ENCODE assay signal across 8 cellular contexts in the genomic region with DNA sequence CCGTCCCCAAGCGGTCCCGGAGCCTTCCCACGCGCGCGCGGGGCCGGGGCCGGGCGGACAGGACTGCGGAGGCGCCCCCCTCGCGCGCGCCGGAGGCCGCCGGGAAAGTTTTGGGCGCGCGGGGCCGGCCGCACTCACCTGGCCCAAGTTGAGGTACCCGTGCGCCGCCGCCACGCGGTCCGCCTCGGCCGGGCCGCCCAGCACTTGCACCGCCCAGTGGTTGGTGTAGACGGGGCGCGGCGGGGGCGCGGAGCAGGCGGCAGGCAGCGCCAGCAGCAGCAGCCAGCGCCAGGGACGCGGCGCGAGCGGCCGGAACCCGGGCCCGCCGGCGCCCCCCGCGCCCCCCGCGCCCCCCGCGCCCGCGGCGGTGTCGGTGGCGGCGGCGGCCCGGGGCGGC. TPM values are rescaled to one million over a fixed set of nuclear protein-coding genes. Genes with fewer than 3 reads are reported as not detected.
A peak's percentile ranks its signal among the peaks of the same experiment; 100 is the strongest.
DNase-seq lines count a peak whose midpoint lies in the region; ATAC-seq and TF ChIP-seq lines count a peak whose summit lies in the region.

No MANE protein-coding gene starts in this region.

- peak; percentile 55 for DNase-seq in GM03348 (ENCODE audit: low spot score)
- DNase-seq in IMR-90, result no peak
- DNase-seq in colonic mucosa, result peak; percentile 61
- DNase-seq in MV-4-11 (lab: John Stamatoyannopoulos, UW), result no peak
- no peak for DNase-seq in activated effector memory CD4-positive, alpha-beta T cell treated with anti-CD3 and anti-CD28 coated beads, Interleukin-2, amount 50 U/mL, for 16 hours

- no peak overlapping the region for H2AK5ac ChIP-seq in IMR-90 (ENCODE audit: low read depth, low read length)

- intact Hi-C loops in IMR-90 (cut with micrococcal nuclease), result no loop called here
- intact Hi-C loops in colonic mucosa (cut with DNase I), result no loop called here

- H3K9me3 ChIP-seq in IMR-90 (ENCODE audit: control insufficient read depth, insufficient read depth, low read length) (no peaks in the 10 kb centered on the region), colonic mucosa (no peaks in the 10 kb centered on the region), neuron (ENCODE audit: low read length) (peaks cover 7% of the 10 kb centered on the region)

- TF ChIP-seq CTCF in IMR-90 (conservative IDR thresholded peaks at IDR 0.05; ENCODE audit: low read depth, low read length) (no peak), colonic mucosa (IDR thresholded peaks at IDR 0.05) (no peak)

- H3K36me3 ChIP-seq in IMR-90 (ENCODE audit: control insufficient read depth, insufficient read depth, low read length), result no peaks in the 10 kb centered on the region
- no peaks in the 10 kb centered on the region for H3K36me3 ChIP-seq in colonic mucosa
- no peaks in the 10 kb centered on the region for H3K36me3 ChIP-seq in neuron (ENCODE audit: insufficient read depth, low read length)

- no peak overlapping the region for H3K14ac ChIP-seq in IMR-90 (replicated peaks; ENCODE audit: low read depth, low read length)

- POLR2A ChIA-PET in IMR-90 (lab: Charles Lee; ENCODE audit: unreplicated experiment), result no interaction called here

- no peaks in the 10 kb centered on the region for H4K20me1 ChIP-seq in IMR-90 (ENCODE audit: insufficient read depth, low read length)

- H4K91ac ChIP-seq in IMR-90 (ENCODE audit: insufficient read depth, low read depth, low read length), result no peak overlapping the region

- no peak overlapping the region for H3K4me2 ChIP-seq in IMR-90 (ENCODE audit: low read depth, low read length)

- no peaks in the 10 kb centered on the region for H3K9me1 ChIP-seq in IMR-90 (ENCODE audit: insufficient read depth, low read length)

- H2AK9ac ChIP-seq in IMR-90 (replicated peaks; ENCODE audit: low read depth, low read length, poor library complexity), result no peak overlapping the region

- no peak overlapping the region for H2BK120ac ChIP-seq in IMR-90 (ENCODE audit: low read depth, low read length)

- H4K8ac ChIP-seq in IMR-90 (ENCODE audit: low read depth in 2 of 2, low read length in 2 of 2), result no peak overlapping the region

- H3K79me1 ChIP-seq in IMR-90 (ENCODE audit: low read depth in 1 of 2, low read length in 2 of 2), result no peaks in the 10 kb centered on the region

- no peak overlapping the region for H2BK20ac ChIP-seq in IMR-90 (ENCODE audit: low read depth, low read length)

- no peak overlapping the region for H3K23ac ChIP-seq in IMR-90 (ENCODE audit: low read depth, low read length)

- H3K4me1 ChIP-seq in IMR-90 (ENCODE audit: control insufficient read depth, insufficient read depth, low read length) (no peaks in the 10 kb centered on the region), colonic mucosa (no peaks in the 10 kb centered on the region), neuron (ENCODE audit: insufficient read depth, low read length) (peaks cover 4% of the 10 kb centered on the region)

- BruUV-seq in IMR-90 (replicated peaks; lab: Mats Ljungman, UMichigan), result no TSS peak

- TF ChIP-seq RAD21 in IMR-90 (IDR thresholded peaks at IDR 0.05; ENCODE audit: low read length), result no peak

- H3K4ac ChIP-seq in IMR-90 (ENCODE audit: low read depth, low read length), result no peak overlapping the region

- no peak overlapping the region for H2BK15ac ChIP-seq in IMR-90 (ENCODE audit: low read depth, low read length)

- H3K18ac ChIP-seq in IMR-90 (ENCODE audit: low read depth, low read length), result no peak overlapping the region

- CTCF ChIA-PET in IMR-90 (lab: Yijun Ruan, JAX), result no interaction called here

- H3K4me3 ChIP-seq in IMR-90 (ENCODE audit: insufficient read depth, low read depth, low read length) (no peak overlapping the region), colonic mucosa (peak overlapping the region; percentile 47), neuron (ENCODE audit: low read length) (peak overlapping the region; percentile 43)

- H3K27ac ChIP-seq in IMR-90 (ENCODE audit: insufficient read depth, low read length), result no peak overlapping the region
- no peak overlapping the region for H3K27ac ChIP-seq in colonic mucosa

- peaks cover 62% of the 10 kb centered on the region for H3K27me3 ChIP-seq in IMR-90 (ENCODE audit: control insufficient read depth, insufficient read depth, low read length)
- H3K27me3 ChIP-seq in colonic mucosa, result no peaks in the 10 kb centered on the region
- no peaks in the 10 kb centered on the region for H3K27me3 ChIP-seq in neuron (ENCODE audit: insufficient read depth, low read length)

- H2AFZ ChIP-seq in IMR-90 (replicated peaks; ENCODE audit: low read length, poor library complexity) (no peak overlapping the region), neuron (ENCODE audit: low read depth, low read length) (no peak overlapping the region)

- no peak overlapping the region for H4K5ac ChIP-seq in IMR-90 (ENCODE audit: low read depth, low read length)

- no peak for TF ChIP-seq POLR2A in IMR-90 (IDR thresholded peaks at IDR 0.05; ENCODE audit: low read depth, low read length)

- in situ Hi-C loops in IMR-90 (cut with MboI; ENCODE audit: low sequenced_read_pairs), result no loop called here

- no peak overlapping the region for H3K56ac ChIP-seq in IMR-90 (ENCODE audit: extremely low read depth, insufficient read depth, low read length)

- 2% methylated on average over 18 of the region's 70 CpGs; no CpG with 5 or more reads in 1 of the 2 experiments for WGBS in IMR-90 (ENCODE audit: extremely low coverage in 2 of 2, insufficient read length in 1 of 2), 2 experiments

- H3K9ac ChIP-seq in IMR-90 (ENCODE audit: low read depth, low read length) (no peak overlapping the region), colonic mucosa (ENCODE audit: low read depth in 2 of 2, low read length in 2 of 2) (no peak overlapping the region)

- ATAC-seq in IMR-90 (ENCODE audit: low read depth), result peak; percentile 60
- no peak for ATAC-seq in HG02840 (IDR thresholded peaks at IDR 0.05; ENCODE audit: low FRiP score, unreplicated experiment)
- no peak for ATAC-seq in GM21390 (IDR thresholded peaks at IDR 0.05; ENCODE audit: unreplicated experiment)

- no peak overlapping the region for H2BK5ac ChIP-seq in IMR-90 (ENCODE audit: low read depth, low read length, poor library complexity, severe bottlenecking)

- dilution Hi-C loops in IMR-90 (cut with HindIII; ENCODE audit: low sequenced_read_pairs, unreplicated experiment), result no loop called here

TF ChIP-seq in IMR-90, 13 proteins besides CTCF, POLR2A, EP300 and RAD21:
- TF ChIP-seq NFE2L2 (IDR thresholded peaks at IDR 0.05; ENCODE audit: low read depth, low read length), result no peak
- no peak for TF ChIP-seq CEBPB (IDR thresholded peaks at IDR 0.05; ENCODE audit: low read depth, low read length)
- TF ChIP-seq BHLHE40 (IDR thresholded peaks at IDR 0.05; ENCODE audit: low read depth, low read length), result no peak
- TF ChIP-seq, protein P1, sequence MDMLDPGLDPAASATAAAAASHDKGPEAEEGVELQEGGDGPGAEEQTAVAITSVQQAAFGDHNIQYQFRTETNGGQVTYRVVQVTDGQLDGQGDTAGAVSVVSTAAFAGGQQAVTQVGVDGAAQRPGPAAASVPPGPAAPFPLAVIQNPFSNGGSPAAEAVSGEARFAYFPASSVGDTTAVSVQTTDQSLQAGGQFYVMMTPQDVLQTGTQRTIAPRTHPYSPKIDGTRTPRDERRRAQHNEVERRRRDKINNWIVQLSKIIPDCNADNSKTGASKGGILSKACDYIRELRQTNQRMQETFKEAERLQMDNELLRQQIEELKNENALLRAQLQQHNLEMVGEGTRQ (IDR thresholded peaks at IDR 0.05; ENCODE audit: low read depth, low read length), result no peak
- TF ChIP-seq CHD1 (IDR thresholded peaks at IDR 0.05; ENCODE audit: low read depth, low read length), result no peak
- no peak for TF ChIP-seq MAZ (IDR thresholded peaks at IDR 0.05; ENCODE audit: borderline replicate concordance, low read depth, low read length)
- no peak for TF ChIP-seq SMC3 (IDR thresholded peaks at IDR 0.05; ENCODE audit: low read depth, low read length)
- no peak for TF ChIP-seq RCOR1 (IDR thresholded peaks at IDR 0.05; ENCODE audit: insufficient replicate concordance, low read length)
- no peak for TF ChIP-seq FOS (IDR thresholded peaks at IDR 0.05; ENCODE audit: low read depth, low read length)
- no peak for TF ChIP-seq MAFK (IDR thresholded peaks at IDR 0.05; ENCODE audit: low read depth, low read length)
- TF ChIP-seq RFX5 (IDR thresholded peaks at IDR 0.05; ENCODE audit: low read depth, low read length), result no peak
- TF ChIP-seq, protein P2, sequence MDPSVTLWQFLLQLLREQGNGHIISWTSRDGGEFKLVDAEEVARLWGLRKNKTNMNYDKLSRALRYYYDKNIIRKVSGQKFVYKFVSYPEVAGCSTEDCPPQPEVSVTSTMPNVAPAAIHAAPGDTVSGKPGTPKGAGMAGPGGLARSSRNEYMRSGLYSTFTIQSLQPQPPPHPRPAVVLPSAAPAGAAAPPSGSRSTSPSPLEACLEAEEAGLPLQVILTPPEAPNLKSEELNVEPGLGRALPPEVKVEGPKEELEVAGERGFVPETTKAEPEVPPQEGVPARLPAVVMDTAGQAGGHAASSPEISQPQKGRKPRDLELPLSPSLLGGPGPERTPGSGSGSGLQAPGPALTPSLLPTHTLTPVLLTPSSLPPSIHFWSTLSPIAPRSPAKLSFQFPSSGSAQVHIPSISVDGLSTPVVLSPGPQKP (IDR thresholded peaks at IDR 0.05; ENCODE audit: borderline replicate concordance, low read depth, low read length), result no peak
- no peak for TF ChIP-seq MXI1 (IDR thresholded peaks at IDR 0.05; ENCODE audit: borderline replicate concordance, low read depth, low read length)

RNA-seq across cellular contexts. Expression of a gene that starts 0.3 kb away (rescaled TPM):
- total RNA-seq in IMR-90 (2012; rRNA removed), result not detected in 2 replicates
- not detected in 2 replicates for polyA plus RNA-seq in IMR-90 (2012; rRNA removed)
- polyA plus RNA-seq in IMR-90 (2012; cell fraction: cytosol; rRNA removed), result not detected in 2 replicates
- not detected in 2 replicates for polyA plus RNA-seq in IMR-90 (2012; cell fraction: nucleus; rRNA removed; ENCODE audit: low replicate concordance)
- total RNA-seq in colonic mucosa, result 10 to 100 TPM; 29.9 to 39.5 TPM

Comparison
In these comparisons a context has a peak if more than half of its experiments do, and no peak if none do; other contexts are left out.
1. DNase-seq: peak in GM03348 (single experiment) and colonic mucosa (single experiment); none in IMR-90 (single experiment), MV-4-11 (single experiment) and activated effector memory CD4-positive, alpha-beta T cell treated with anti-CD3 and anti-CD28 coated beads, Interleukin-2, amount 50 U/mL, for 16 hours (single experiment).
2. RNA of a gene that starts 0.3 kb away (total RNA-seq): 29.9 to 39.5 TPM in colonic mucosa; not detected in IMR-90; every median in the first group is over 10 times any median in the second.